25 cellular contexts compared by ENCODE assay signal in the genomic region with DNA sequence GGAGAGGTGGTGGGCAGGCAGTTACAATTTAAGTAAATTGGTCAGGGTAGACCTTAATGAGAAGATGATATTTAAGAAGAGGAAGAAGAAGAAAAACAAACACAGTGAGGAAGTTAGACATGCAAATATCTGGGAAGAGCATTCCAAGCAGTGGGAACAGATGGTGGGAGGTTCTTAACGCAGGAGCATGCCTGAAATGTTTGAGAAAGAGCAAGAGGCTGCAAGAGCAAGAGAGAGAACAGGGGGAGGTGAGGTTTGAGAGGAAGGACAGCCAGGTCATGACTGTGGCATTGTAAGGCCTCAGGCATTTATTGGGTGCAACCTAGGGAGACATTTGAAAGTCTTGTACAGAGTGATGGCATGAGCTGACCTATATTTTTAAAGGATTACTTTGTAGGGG.
A peak's percentile ranks its signal among the peaks of the same experiment; 100 is the strongest.
DNase-seq lines count a peak whose midpoint lies in the region; ATAC-seq, FAIRE-seq and TF ChIP-seq lines count a peak whose summit lies in the region.
"Had no signal": no experiment of that assay in that cellular context is flagged by ENCODE, and none has a peak within 500 bp of the region (broad histone marks: within the 10 kb centered on the region; RNA-seq: fewer than 3 reads in every experiment).

No MANE protein-coding gene starts in this region.

- H3K27me3 ChIP-seq in astrocyte (ENCODE audit: insufficient read depth, low read length) (no peaks in the 10 kb centered on the region), suprapubic skin (no peaks in the 10 kb centered on the region), SK-N-SH (ENCODE audit: insufficient read depth) (no peaks in the 10 kb centered on the region)
- H3K27me3 ChIP-seq: body of pancreas, esophagus muscularis mucosa had no signal

- no peaks in the 10 kb centered on the region for H3K9me3 Mint-ChIP-seq in astrocyte (ENCODE audit: unreplicated experiment)
- H3K9me3 Mint-ChIP-seq: activated CD4-positive, alpha-beta T cell treated with anti-CD3 and anti-CD28 coated beads, Interleukin-2, amount 10 ng/mL, durations not matched to agents 7 days and 5 days; activated T-helper 2 cell treated with anti-CD3 and anti-CD28 coated beads, Interferon-gamma antibody, Interleukin-2, Interleukin-4, amounts not matched to agents 10 μg/mL and 5 μg/mL and 100 μg/mL, durations not matched to agents 14 hours and 24 hours and 36 hours; stimulated activated effector memory CD8-positive, alpha-beta T cell treated with anti-CD3 and anti-CD28 coated beads, Interleukin-12 subunit alpha, Interleukin-12 subunit beta, amount 100 ng/mL, for 72 hours had no signal

- no peak for TF ChIP-seq POLR2A in suprapubic skin (IDR thresholded peaks at IDR 0.05)

- no peaks in the 10 kb centered on the region for H3K36me3 Mint-ChIP-seq in astrocyte (ENCODE audit: low read depth, unreplicated experiment)
- H3K36me3 Mint-ChIP-seq: activated naive CD8-positive, alpha-beta T cell; CD14-positive monocyte; natural killer cell; stimulated activated effector memory CD8-positive, alpha-beta T cell treated with anti-CD3 and anti-CD28 coated beads, Interleukin-12 subunit alpha, Interleukin-12 subunit beta, amount 100 ng/mL, for 72 hours had no signal

- POLR2A ChIA-PET in SK-N-SH (lab: Yijun Ruan, JAX): no interaction called here

- peak overlapping the region; percentile 30 for H3K4me3 Mint-ChIP-seq in astrocyte (ENCODE audit: unreplicated experiment)
- H3K4me3 Mint-ChIP-seq: activated CD4-positive, alpha-beta T cell treated with anti-CD3 and anti-CD28 coated beads, Interleukin-2, amount 10 ng/mL, durations not matched to agents 7 days and 5 days; activated naive CD8-positive, alpha-beta T cell; CD14-positive monocyte; natural killer cell; stimulated activated effector memory CD8-positive, alpha-beta T cell treated with anti-CD3 and anti-CD28 coated beads, Interleukin-12 subunit alpha, Interleukin-12 subunit beta, amount 100 ng/mL, for 72 hours had no signal

- H3K9ac ChIP-seq in astrocyte (ENCODE audit: low read length) (no peak overlapping the region), SK-N-SH (no peak overlapping the region)

- peak overlapping the region; percentile 77 for H3K27ac Mint-ChIP-seq in astrocyte (ENCODE audit: unreplicated experiment)
- H3K27ac Mint-ChIP-seq: activated CD4-positive, alpha-beta T cell treated with anti-CD3 and anti-CD28 coated beads, Interleukin-2, amount 10 ng/mL, durations not matched to agents 7 days and 5 days; activated naive CD8-positive, alpha-beta T cell; activated T-helper 2 cell treated with anti-CD3 and anti-CD28 coated beads, Interferon-gamma antibody, Interleukin-2, Interleukin-4, amounts not matched to agents 10 μg/mL and 5 μg/mL and 100 μg/mL, durations not matched to agents 14 hours and 24 hours and 36 hours; natural killer cell; stimulated activated effector memory CD8-positive, alpha-beta T cell treated with anti-CD3 and anti-CD28 coated beads, Interleukin-12 subunit alpha, Interleukin-12 subunit beta, amount 100 ng/mL, for 72 hours had no signal

- CTCF ChIA-PET in SK-N-SH (lab: Yijun Ruan, JAX): interaction anchor here (1.0 kb wide), 1 partner anchor 350 kb away, joined by 3 read pairs; no protein-coding TSS in a partner anchor

- H3K9me2 ChIP-seq in SK-N-SH: no peaks in the 10 kb centered on the region

- H3K36me3 ChIP-seq in astrocyte (ENCODE audit: insufficient read depth, low read length): no peaks in the 10 kb centered on the region
- no peaks in the 10 kb centered on the region for H3K36me3 ChIP-seq in suprapubic skin
- no peaks in the 10 kb centered on the region for H3K36me3 ChIP-seq in SK-N-SH (replicated peaks in 1 of 2; ENCODE audit: control insufficient read depth in 1 of 2, insufficient read depth in 2 of 2, low read length in 1 of 2)
- H3K36me3 ChIP-seq: esophagus muscularis mucosa had no signal

- intact Hi-C loops in left colon (cut with DNase I, micrococcal nuclease): no loop called here

- H3K9me3 ChIP-seq in astrocyte (ENCODE audit: insufficient read depth, low read depth, low read length) (no peaks in the 10 kb centered on the region), suprapubic skin (no peaks in the 10 kb centered on the region), SK-N-SH (no peaks in the 10 kb centered on the region)
- H3K9me3 ChIP-seq: body of pancreas, esophagus muscularis mucosa had no signal

- 12% methylated on average over 1 of the region's 1 CpG for WGBS in suprapubic skin
- WGBS in SK-N-SH (ENCODE audit: low lambda C conversion rate): 13% methylated on average over 1 of the region's 1 CpG

- H3F3A ChIP-seq in SK-N-SH (replicated peaks; ENCODE audit: insufficient read depth): no peaks in the 10 kb centered on the region

- H3K27ac ChIP-seq in astrocyte (ENCODE audit: low read depth, low read length): no peak overlapping the region
- H3K27ac ChIP-seq in suprapubic skin: no peak overlapping the region
- H3K27ac ChIP-seq in SK-N-SH (ENCODE audit: low read depth in 2 of 2, low read length in 1 of 2): no peak overlapping the region
- H3K27ac ChIP-seq: body of pancreas, esophagus muscularis mucosa had no signal

- no peak for TF ChIP-seq RAD21 in SK-N-SH (IDR thresholded peaks at IDR 0.05; ENCODE audit: low read length)

- no peaks in the 10 kb centered on the region for H3K27me3 Mint-ChIP-seq in astrocyte (ENCODE audit: low read depth, unreplicated experiment)
- H3K27me3 Mint-ChIP-seq: activated naive CD8-positive, alpha-beta T cell had no signal

- TF ChIP-seq EP300 in suprapubic skin (IDR thresholded peaks at IDR 0.05): no peak
- no peak for TF ChIP-seq EP300 in SK-N-SH (IDR thresholded peaks at IDR 0.05; ENCODE audit: borderline replicate concordance in 1 of 2, low read depth in 1 of 2, low read length in 1 of 2)

- H3K4me2 ChIP-seq in astrocyte (ENCODE audit: low read length): no peak overlapping the region
- H3K4me2 ChIP-seq in SK-N-SH: no peak overlapping the region

- FAIRE-seq in astrocyte (lab: Jason Lieb, UNC): no peak
- FAIRE-seq: frontal cortex had no signal

- ATAC-seq in left colon: no peak
- ATAC-seq: body of pancreas; left cardiac atrium; natural killer cell; stimulated activated effector memory CD8-positive, alpha-beta T cell treated with anti-CD3 and anti-CD28 coated beads, Interleukin-12 subunit alpha, Interleukin-12 subunit beta, amount 100 ng/mL, for 72 hours had no signal

- H3K79me2 ChIP-seq in astrocyte (ENCODE audit: insufficient read depth, low read length) (no peaks in the 10 kb centered on the region), SK-N-SH (ENCODE audit: insufficient read depth) (no peaks in the 10 kb centered on the region)

- DNase-seq in HT1080 (ENCODE audit: low read depth): peak; percentile 4
- DNase-seq in astrocyte (ENCODE audit: low read depth): peak; percentile 3
- DNase-seq in iPS-NIHi7 (ENCODE audit: extremely low spot score): peak; percentile 33
- peak; percentile 32 for DNase-seq in renal cortical epithelial cell (ENCODE audit: low read depth)
- no peak for DNase-seq in suprapubic skin (ENCODE audit: low spot score in 2 of 2)
- no peak for DNase-seq in HT-29 (ENCODE audit: low spot score)
- DNase-seq in SK-N-SH: no peak
- DNase-seq in left colon: no peak
- DNase-seq: activated CD4-positive, alpha-beta T cell treated with anti-CD3 and anti-CD28 coated beads, Interleukin-2, amount 10 ng/mL, durations not matched to agents 7 days and 5 days; body of pancreas; effector CD8-positive, alpha-beta T cell; GF-D8; hypothalamus; Kasumi-1; left cardiac atrium; natural killer cell; NCI-H1048; NCI-H2029; stimulated activated CD4-positive, alpha-beta T cell treated with anti-CD3 and anti-CD28 coated beads, Interleukin-1b, Interleukin-23, amount 100 ng/mL, for 48 hours had no signal

- H3K4me1 ChIP-seq in astrocyte (ENCODE audit: insufficient read depth, low read length) (no peaks in the 10 kb centered on the region), suprapubic skin (no peaks in the 10 kb centered on the region), SK-N-SH (ENCODE audit: control insufficient read depth in 1 of 2, insufficient read depth in 2 of 2, low read depth in 1 of 2, low read length in 1 of 2) (no peaks in the 10 kb centered on the region)
- H3K4me1 ChIP-seq: esophagus muscularis mucosa had no signal

- H4K20me1 ChIP-seq in astrocyte (ENCODE audit: insufficient read depth, low read length): no peaks in the 10 kb centered on the region
- no peaks in the 10 kb centered on the region for H4K20me1 ChIP-seq in SK-N-SH (ENCODE audit: insufficient read depth)

- H3K4me3 ChIP-seq in astrocyte (ENCODE audit: insufficient read depth, low read depth, low read length): no peak overlapping the region
- H3K4me3 ChIP-seq in suprapubic skin: no peak overlapping the region
- no peak overlapping the region for H3K4me3 ChIP-seq in SK-N-SH (ENCODE audit: low read depth in 2 of 2, low read length in 1 of 2)
- H3K4me3 ChIP-seq: body of pancreas, esophagus muscularis mucosa had no signal

- no peak for TF ChIP-seq CTCF in astrocyte (IDR thresholded peaks at IDR 0.05; ENCODE audit: insufficient read depth, low read depth, low read length)
- TF ChIP-seq CTCF in suprapubic skin (IDR thresholded peaks at IDR 0.05): no peak
- no peak for TF ChIP-seq CTCF in SK-N-SH (IDR thresholded peaks at IDR 0.05)

- no peak overlapping the region for H2AFZ ChIP-seq in astrocyte (ENCODE audit: low read depth, low read length)
- no peak overlapping the region for H2AFZ ChIP-seq in SK-N-SH (ENCODE audit: low read depth)

- H3K4me1 Mint-ChIP-seq in astrocyte (ENCODE audit: low read depth, unreplicated experiment): peaks cover 13% of the 10 kb centered on the region
- H3K4me1 Mint-ChIP-seq: activated CD4-positive, alpha-beta T cell treated with anti-CD3 and anti-CD28 coated beads, Interleukin-2, amount 10 ng/mL, durations not matched to agents 7 days and 5 days; CD14-positive monocyte; natural killer cell; stimulated activated effector memory CD8-positive, alpha-beta T cell treated with anti-CD3 and anti-CD28 coated beads, Interleukin-12 subunit alpha, Interleukin-12 subunit beta, amount 100 ng/mL, for 72 hours had no signal

TF ChIP-seq in SK-N-SH, 30 proteins besides CTCF, POLR2A, EP300 and RAD21:
- TF ChIP-seq RCOR1 (IDR thresholded peaks at IDR 0.05; ENCODE audit: low read length): no peak
- no peak for TF ChIP-seq TCF12 (IDR thresholded peaks at IDR 0.05)
- TF ChIP-seq ELF1 (IDR thresholded peaks at IDR 0.05): no peak
- TF ChIP-seq, protein P1, sequence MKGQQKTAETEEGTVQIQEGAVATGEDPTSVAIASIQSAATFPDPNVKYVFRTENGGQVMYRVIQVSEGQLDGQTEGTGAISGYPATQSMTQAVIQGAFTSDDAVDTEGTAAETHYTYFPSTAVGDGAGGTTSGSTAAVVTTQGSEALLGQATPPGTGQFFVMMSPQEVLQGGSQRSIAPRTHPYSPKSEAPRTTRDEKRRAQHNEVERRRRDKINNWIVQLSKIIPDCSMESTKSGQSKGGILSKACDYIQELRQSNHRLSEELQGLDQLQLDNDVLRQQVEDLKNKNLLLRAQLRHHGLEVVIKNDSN (IDR thresholded peaks at IDR 0.05; ENCODE audit: borderline replicate concordance, low read depth): no peak
- no peak for TF ChIP-seq CHD2 (IDR thresholded peaks at IDR 0.05; ENCODE audit: low read length, partially characterized antibody)

Comparison
In these comparisons a context has a peak if more than half of its experiments do, and no peak if none do; other contexts are left out.
1. DNase-seq: peak in HT1080 (single experiment), astrocyte (single experiment), iPS-NIHi7 (single experiment) and renal cortical epithelial cell (single experiment); none in suprapubic skin (0 of 2), HT-29 (single experiment), SK-N-SH (single experiment) and left colon (0 of 2).